15 cellular contexts compared by ENCODE assay signal in the genomic region with DNA sequence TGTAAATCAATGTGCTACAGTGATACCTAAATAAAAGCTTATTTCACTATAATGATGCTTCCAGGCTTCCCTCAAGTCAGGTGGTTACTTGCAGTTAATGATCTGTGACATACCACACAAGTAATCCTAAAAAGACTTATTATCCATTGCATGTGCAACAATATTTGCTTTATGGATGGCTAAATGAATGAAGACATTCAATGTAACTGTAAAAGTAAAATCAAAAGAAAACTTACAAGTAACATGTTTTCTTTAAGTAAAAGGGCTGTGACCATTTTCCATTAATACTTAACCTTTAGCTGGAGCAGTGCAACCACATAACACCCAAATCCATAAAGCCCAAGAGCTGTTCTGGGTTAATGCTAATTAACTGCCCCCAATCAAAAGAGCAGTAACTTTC. TPM values are rescaled to one million over a fixed set of nuclear protein-coding genes. Genes with fewer than 3 reads are reported as not detected.
DNase-seq lines count a peak whose midpoint lies in the region; ATAC-seq, FAIRE-seq and TF ChIP-seq lines count a peak whose summit lies in the region.
"Had no signal": no experiment of that assay in that cellular context is flagged by ENCODE, and none has a peak within 500 bp of the region (broad histone marks: within the 10 kb centered on the region; RNA-seq: fewer than 3 reads in every experiment).

No MANE protein-coding gene starts in this region.

- ATAC-seq in GM18870 (IDR thresholded peaks at IDR 0.05; ENCODE audit: unreplicated experiment) = no peak
- ATAC-seq in GM19324 (IDR thresholded peaks at IDR 0.05; ENCODE audit: low FRiP score, unreplicated experiment) = no peak

- peaks cover 5% of the 10 kb centered on the region for H3K27me3 Mint-ChIP-seq in glutamatergic neuron (ENCODE audit: unreplicated experiment)
- H3K27me3 Mint-ChIP-seq: CD4-positive, alpha-beta T cell had no signal

- peaks cover 11% of the 10 kb centered on the region for H3K36me3 Mint-ChIP-seq in glutamatergic neuron (ENCODE audit: unreplicated experiment)

- FAIRE-seq in RCC 7860 (lab: Jason Lieb, UNC) = peak; percentile 65
- no peak for FAIRE-seq in HTR-8/SVneo (lab: Jason Lieb, UNC)
- FAIRE-seq: GM12892, GM19239 had no signal

- TF ChIP-seq CTCF in glutamatergic neuron (IDR thresholded peaks at IDR 0.05; ENCODE audit: partially characterized antibody, unreplicated experiment) = no peak

- DNase-seq in NCI-H82 (lab: John Stamatoyannopoulos, UW) (peak; percentile 44), NCI-H82 treated with DMSO at 0.1 percent for 48 hours (lab: John Stamatoyannopoulos, UW; ENCODE audit: unreplicated experiment) (no peak), RCC 7860 (ENCODE audit: low spot score) (no peak), glutamatergic neuron (no peak), HTR-8/SVneo (ENCODE audit: insufficient read length, low spot score) (no peak)
- DNase-seq in stimulated activated CD4-positive, alpha-beta T cell treated with anti-CD3 and anti-CD28 coated beads, Interleukin-4, amount 100 ng/mL, for 4 hours = no peak
- DNase-seq: 8988T; CD4-positive, alpha-beta T cell; DND-41; GDM1; HCEC 1CT had no signal

- peak overlapping the region; percentile 42 for H3K4me3 Mint-ChIP-seq in glutamatergic neuron (ENCODE audit: unreplicated experiment)
- H3K4me3 Mint-ChIP-seq: CD4-positive, alpha-beta T cell had no signal

- H3K27ac Mint-ChIP-seq in glutamatergic neuron (ENCODE audit: unreplicated experiment) = peak overlapping the region; percentile 72
- H3K27ac Mint-ChIP-seq: CD4-positive, alpha-beta T cell had no signal

- H3K4me1 Mint-ChIP-seq in glutamatergic neuron (ENCODE audit: low read depth, unreplicated experiment) = peaks cover 8% of the 10 kb centered on the region

- peaks cover 1% of the 10 kb centered on the region for H3K9me3 Mint-ChIP-seq in glutamatergic neuron (ENCODE audit: unreplicated experiment)

RNA-seq across cellular contexts. Expression of gene RAB28, which starts 42.6 kb away (rescaled TPM):
- total RNA-seq in glutamatergic neuron (ENCODE audit: unreplicated experiment) = 12.7 TPM
